In genomic region chr2:70890469-70891065, GRCh38 we compare ENCODE assay signal across 27 cellular contexts. TPM values are rescaled to one million over a fixed set of nuclear protein-coding genes. Genes with fewer than 3 reads are reported as not detected.
DNase-seq lines count a peak whose midpoint lies in the region; ATAC-seq, FAIRE-seq and TF ChIP-seq lines count a peak whose summit lies in the region.
"Had no signal": no experiment of that assay in that cellular context is flagged by ENCODE, and none has a peak within 500 bp of the region (broad histone marks: within the 10 kb centered on the region; RNA-seq: fewer than 3 reads in every experiment).

No MANE protein-coding gene starts in this region.

- H3K4me1 Mint-ChIP-seq in type B pancreatic cell (ENCODE audit: unreplicated experiment) = peaks cover 15% of the 10 kb centered on the region
- H3K4me1 Mint-ChIP-seq in effector memory CD8-positive, alpha-beta T cell (ENCODE audit: low read depth in 2 of 2) = peaks cover 25 to 27% of the 10 kb centered on the region in 2 donors

- no peak overlapping the region for H3K4ac ChIP-seq in H1 (replicated peaks; ENCODE audit: insufficient read length, low read depth, low read length)

- H3K56ac ChIP-seq in H1 (replicated peaks; ENCODE audit: insufficient read length, low read depth, low read length) = no peak overlapping the region

- WGBS in H1 (ENCODE audit: extremely low coverage in 1 of 2, insufficient coverage in 1 of 2, insufficient read length in 1 of 2, insufficient replicate concordance in 2 of 2, low coverage in 1 of 2, low lambda C conversion rate in 2 of 2, missing lambda C conversion rate in 1 of 2), 2 experiments = 53% methylated on average over 5 of the region's 5 CpGs; no CpG with 5 or more reads in 1 of the 2 experiments

- H3K18ac ChIP-seq in H1 (ENCODE audit: extremely low read depth, low read length) = no peak overlapping the region

- H3K36me3 ChIP-seq in H1 (ENCODE audit: control insufficient read depth in 2 of 4, insufficient read depth in 4 of 4, low read length in 3 of 4) = no peaks in the 10 kb centered on the region
- H3K36me3 ChIP-seq: heart left ventricle, neural progenitor cell had no signal

- intact Hi-C loops in cardiac septum (cut with DNase I) (no loop called here), Right ventricle myocardium superior (cut with DNase I) (no loop called here)

- CTCF ChIA-PET in H1 (lab: Charles Lee; ENCODE audit: partially characterized antibody) = interaction anchor here (1.0 to 4.2 kb wide), 9 partner anchors 16 to 70 kb away, joined by 3 to 29 read pairs (median 4); partner anchors contain the start of gene ATP6V1B1

- H4K20me1 ChIP-seq in H1 (replicated peaks in 1 of 2; ENCODE audit: control insufficient read depth in 1 of 2, insufficient read depth in 2 of 2, low read length in 2 of 2) = peaks cover 20 to 36% of the 10 kb centered on the region in 2 experiments

- H3K27me3 ChIP-seq in H1 (replicated peaks in 1 of 4; ENCODE audit: control insufficient read depth in 3 of 4, extremely low read depth in 1 of 4, insufficient read depth in 3 of 4, low read length in 3 of 4) = peaks cover 92 to 100% (median 97%) of the 10 kb centered on the region in 4 experiments

- H3K23me2 ChIP-seq in H1 (ENCODE audit: low read depth, low read length) = peaks cover 4% of the 10 kb centered on the region; the same call in 1 of the 2 replicates

- H2AFZ ChIP-seq in H1 (ENCODE audit: low read length) = no peak overlapping the region
- H2AFZ ChIP-seq: neural progenitor cell had no signal

- no peak for TF ChIP-seq POLR2A in H1 (IDR thresholded peaks at IDR 0.05; ENCODE audit: control extremely low read depth in 1 of 2, low read depth in 2 of 2, low read length in 2 of 2)

- DNase-seq in cardiac septum (ENCODE audit: low spot score) (peak; percentile 57), Right ventricle myocardium superior (no peak), HS-27A (ENCODE audit: low read depth) (peak; percentile 14), H1 (ENCODE audit: low read depth in 1 of 2, low spot score in 2 of 2) (no peak), type B pancreatic cell (ENCODE audit: extremely low spot score, unreplicated experiment) (peak; percentile 52), NCI-H345 (lab: John Stamatoyannopoulos, UW) (no peak), NCI-H2029 (lab: John Stamatoyannopoulos, UW) (no peak)
- DNase-seq in effector memory CD8-positive, alpha-beta T cell = no peak
- DNase-seq: activated CD4-positive, alpha-beta T cell treated with anti-CD3 and anti-CD28 coated beads for 1 hour; activated CD8-positive, alpha-beta memory T cell treated with anti-CD3 and anti-CD28 coated beads for 24 hours; activated effector memory CD4-positive, alpha-beta T cell treated with Interleukin-2 at 50 U/mL for 16 hours; anterior cingulate cortex; effector memory CD4-positive, alpha-beta T cell; heart left ventricle; left cardiac atrium; mammary epithelial cell; NCI-H1048; NCI-H187; NCI-H526 had no signal

- H3K27me3 Mint-ChIP-seq in type B pancreatic cell = peaks cover 99% of the 10 kb centered on the region
- peaks cover 69 to 96% of the 10 kb centered on the region in 2 donors for H3K27me3 Mint-ChIP-seq in effector memory CD8-positive, alpha-beta T cell

- H3K36me3 Mint-ChIP-seq in type B pancreatic cell = peaks cover 7% of the 10 kb centered on the region
- peaks cover 6% of the 10 kb centered on the region for H3K36me3 Mint-ChIP-seq in effector memory CD8-positive, alpha-beta T cell (ENCODE audit: insufficient read depth)
- H3K36me3 Mint-ChIP-seq: activated naive CD8-positive, alpha-beta T cell; neural progenitor cell had no signal

- H2BK20ac ChIP-seq in H1 (ENCODE audit: low read length) = no peak overlapping the region

- no peak overlapping the region for H2AK5ac ChIP-seq in H1 (ENCODE audit: low read depth, low read length)

- H2BK5ac ChIP-seq in H1 (ENCODE audit: low read depth, low read length) = no peak overlapping the region

- H3K9me3 ChIP-seq in H1 (ENCODE audit: insufficient read depth in 2 of 2, low read depth in 1 of 2, low read length in 1 of 2) = no peaks in the 10 kb centered on the region
- H3K9me3 ChIP-seq: A549, heart left ventricle had no signal

- H4K91ac ChIP-seq in H1 (replicated peaks; ENCODE audit: insufficient read length, low read length) = no peak overlapping the region

- H3K9ac ChIP-seq in H1 (replicated peaks in 1 of 4; ENCODE audit: extremely low read depth in 1 of 4, low read depth in 3 of 4, low read length in 3 of 4) = no peak overlapping the region
- H3K9ac ChIP-seq: neural progenitor cell had no signal

- H2BK120ac ChIP-seq in H1 (replicated peaks; ENCODE audit: low read depth, low read length) = no peak overlapping the region

- H3K4me3 Mint-ChIP-seq in type B pancreatic cell = peak overlapping the region; percentile 39
- no peak overlapping the region for H3K4me3 Mint-ChIP-seq in effector memory CD8-positive, alpha-beta T cell
- H3K4me3 Mint-ChIP-seq: activated naive CD8-positive, alpha-beta T cell; neural progenitor cell; stimulated activated naive CD8-positive, alpha-beta T cell treated with anti-CD3 and anti-CD28 coated beads, Interleukin-15, Interleukin-2, amounts not matched to agents 100 ng/mL and 50 ng/mL, for 24 hours; T-helper 1 cell treated with Interleukin-12 subunit alpha and Interleukin-12 subunit beta and Interleukin-4 antibody, amounts not matched to agents 30 μg/mL and 1 μg/mL, for 36 hours had no signal

- no peak for TF ChIP-seq RAD21 in H1 (IDR thresholded peaks at IDR 0.05 in 1 of 2, conservative IDR thresholded peaks at IDR 0.05 in 1 of 2; ENCODE audit: low read depth in 2 of 2, low read length in 2 of 2)

- TF ChIP-seq EP300 in H1 (IDR thresholded peaks at IDR 0.05; ENCODE audit: borderline replicate concordance in 1 of 2, low read depth in 2 of 2, low read length in 2 of 2) = no peak

- ATAC-seq in Right ventricle myocardium superior (ENCODE audit: poor library complexity) = no peak
- no peak for ATAC-seq in effector memory CD8-positive, alpha-beta T cell (replicated peaks)

- H3K4me1 ChIP-seq in H1 (replicated peaks in 1 of 4; ENCODE audit: control insufficient read depth in 3 of 4, insufficient read depth in 4 of 4, low read length in 3 of 4) = peaks cover 0 to 20% (median 6%) of the 10 kb centered on the region in 4 experiments; a peak in 5 of 7 replicates

- H3K4me3 ChIP-seq in H1 (ENCODE audit: extremely low read depth in 1 of 4, insufficient read depth in 2 of 4, low read depth in 3 of 4, low read length in 4 of 4) = no peak overlapping the region
- H3K4me3 ChIP-seq: A549, coronary artery, heart left ventricle, neural progenitor cell had no signal

- H4K8ac ChIP-seq in H1 (ENCODE audit: extremely low read depth, insufficient read depth, low read length) = no peak overlapping the region

- no peaks in the 10 kb centered on the region for H3K79me2 ChIP-seq in H1 (ENCODE audit: control insufficient read depth in 1 of 2, insufficient read depth in 2 of 2, low read length in 2 of 2)

- no peak overlapping the region for H3K27ac Mint-ChIP-seq in type B pancreatic cell
- no peak overlapping the region for H3K27ac Mint-ChIP-seq in effector memory CD8-positive, alpha-beta T cell
- H3K27ac Mint-ChIP-seq: activated naive CD8-positive, alpha-beta T cell; neural progenitor cell; stimulated activated naive CD8-positive, alpha-beta T cell treated with anti-CD3 and anti-CD28 coated beads, Interleukin-15, Interleukin-2, amounts not matched to agents 100 ng/mL and 50 ng/mL, for 24 hours; T-helper 1 cell treated with Interleukin-12 subunit alpha and Interleukin-12 subunit beta and Interleukin-4 antibody, amounts not matched to agents 30 μg/mL and 1 μg/mL, for 36 hours had no signal

- no peak for FAIRE-seq in H1 (lab: Jason Lieb, UNC)
- FAIRE-seq: A549, RCC 7860 had no signal

- H3K4me2 ChIP-seq in H1 (ENCODE audit: insufficient read depth in 1 of 2, low read depth in 2 of 2, low read length in 2 of 2) = no peak overlapping the region
- H3K4me2 ChIP-seq: A549, neural progenitor cell had no signal

- no peak overlapping the region for H3K23ac ChIP-seq in H1 (ENCODE audit: insufficient read length)

- no peaks in the 10 kb centered on the region for H3K9me3 Mint-ChIP-seq in type B pancreatic cell
- H3K9me3 Mint-ChIP-seq in effector memory CD8-positive, alpha-beta T cell = peaks cover 0 to 2% of the 10 kb centered on the region in 2 donors
- H3K9me3 Mint-ChIP-seq: stimulated activated naive CD8-positive, alpha-beta T cell treated with anti-CD3 and anti-CD28 coated beads, Interleukin-15, Interleukin-2, amounts not matched to agents 100 ng/mL and 50 ng/mL, for 24 hours; T-helper 1 cell treated with Interleukin-12 subunit alpha and Interleukin-12 subunit beta and Interleukin-4 antibody, amounts not matched to agents 30 μg/mL and 1 μg/mL, for 36 hours had no signal

- no peak overlapping the region for H3K27ac ChIP-seq in H1 (ENCODE audit: low read depth, low read length)
- H3K27ac ChIP-seq: A549, coronary artery, neural progenitor cell had no signal

- no peak overlapping the region for H3K14ac ChIP-seq in H1 (ENCODE audit: insufficient read length)

- TF ChIP-seq CTCF in H1 (IDR thresholded peaks at IDR 0.05; ENCODE audit: control extremely low read depth in 1 of 3, insufficient read depth in 1 of 3, low read depth in 1 of 3, low read length in 3 of 3) (no peak), type B pancreatic cell (conservative IDR thresholded peaks at IDR 0.05) (no peak)

- 0 out of 2 replicates have a peak overlapping the region, but pooled peaks have one; percentile 10 for H2BK15ac ChIP-seq in H1 (ENCODE audit: low read length)

- no peak overlapping the region for H4K5ac ChIP-seq in H1 (ENCODE audit: insufficient read length, low read depth, low read length)

- no peak overlapping the region for H2BK12ac ChIP-seq in H1 (ENCODE audit: low read depth, low read length)

- no peaks in the 10 kb centered on the region for H3K79me1 ChIP-seq in H1 (ENCODE audit: low read depth, low read length)

- POLR2A ChIA-PET in H1 (lab: Charles Lee; ENCODE audit: partially characterized antibody) = no interaction called here

RNA-seq across cellular contexts. Expression of gene VAX2, which starts 9.8 kb away (rescaled TPM):
- 0.27 TPM for total RNA-seq in cardiac septum
- 0.19 TPM for total RNA-seq in Right ventricle myocardium superior
- total RNA-seq in H1 (2021; fragmentation: NEBNext Ultra II Directional; extraction: Animal tissue kit (Norgen Biotek cat#: 25700)) = not detected in 2 replicates
- polyA plus RNA-seq in H1 (2011; rRNA removed) = not detected in 2 replicates
- 0.04 TPM for polyA plus RNA-seq in H1 (2011; cell fraction: cytosol; rRNA removed)
- polyA plus RNA-seq in H1 (2011; cell fraction: nucleus; rRNA removed) = 0.14 TPM
- not detected in 4 replicates for polyA plus RNA-seq in H1 (2012, experiment 1 of 2)
- not detected for polyA plus RNA-seq in H1 (2012, experiment 2 of 2)
- polyA plus RNA-seq in H1 (2013, experiment 1 of 2) = not detected
- polyA plus RNA-seq in H1 (2013, experiment 2 of 2) = not detected
- polyA minus RNA-seq in H1 (2011; rRNA and poly(A)+ RNA removed) = not detected in 2 replicates
- polyA minus RNA-seq in H1 (2011; cell fraction: cytosol; rRNA and poly(A)+ RNA removed) = not detected
- not detected for polyA minus RNA-seq in H1 (2011; cell fraction: nucleus; rRNA and poly(A)+ RNA removed)
- 1.2 and 1.3 TPM in 2 replicates for total RNA-seq in type B pancreatic cell (ENCODE audit: low replicate concordance)
- polyA plus RNA-seq: mammary epithelial cell had no signal

RNA-seq across cellular contexts. Expression of gene ATP6V1B1, which starts 45.1 kb away (rescaled TPM):
- total RNA-seq in cardiac septum (0.43 TPM), Right ventricle myocardium superior (0.43 TPM), type B pancreatic cell (ENCODE audit: low replicate concordance) (6.3 and 8.6 TPM in 2 replicates)
- total RNA-seq in H1 (2021; fragmentation: NEBNext Ultra II Directional; extraction: Animal tissue kit (Norgen Biotek cat#: 25700)) = not detected in 2 replicates
- polyA plus RNA-seq in H1 (2011; rRNA removed) = 0.17 TPM in 1 of 2 replicates, not detected in the other
- not detected for polyA plus RNA-seq in H1 (2011; cell fraction: cytosol; rRNA removed)
- 0.31 TPM for polyA plus RNA-seq in H1 (2011; cell fraction: nucleus; rRNA removed)
- 0.18 to 0.19 TPM in 2 of 4 replicates, not detected in the others for polyA plus RNA-seq in H1 (2012, experiment 1 of 2)
- not detected for polyA plus RNA-seq in H1 (2012, experiment 2 of 2)
- 0.04 TPM for polyA plus RNA-seq in H1 (2013, experiment 1 of 2)
- not detected for polyA plus RNA-seq in H1 (2013, experiment 2 of 2)
- not detected in 2 replicates for polyA minus RNA-seq in H1 (2011; rRNA and poly(A)+ RNA removed)
- polyA minus RNA-seq in H1 (2011; cell fraction: cytosol; rRNA and poly(A)+ RNA removed) = not detected
- not detected for polyA minus RNA-seq in H1 (2011; cell fraction: nucleus; rRNA and poly(A)+ RNA removed)

RNA-seq across cellular contexts. Expression of gene CD207, which starts 55.0 kb away (rescaled TPM):
- total RNA-seq in cardiac septum (0.16 TPM), Right ventricle myocardium superior (not detected), type B pancreatic cell (ENCODE audit: low replicate concordance) (not detected in 2 replicates)
- not detected in 2 replicates for total RNA-seq in H1 (2021; fragmentation: NEBNext Ultra II Directional; extraction: Animal tissue kit (Norgen Biotek cat#: 25700))
- polyA plus RNA-seq in H1 (2011; rRNA removed) = not detected in 2 replicates
- not detected for polyA plus RNA-seq in H1 (2011; cell fraction: cytosol; rRNA removed)
- polyA plus RNA-seq in H1 (2011; cell fraction: nucleus; rRNA removed) = not detected
- not detected in 4 replicates for polyA plus RNA-seq in H1 (2012, experiment 1 of 2)
- not detected for polyA plus RNA-seq in H1 (2012, experiment 2 of 2)
- polyA plus RNA-seq in H1 (2013, experiment 1 of 2) = not detected
- not detected for polyA plus RNA-seq in H1 (2013, experiment 2 of 2)
- polyA minus RNA-seq in H1 (2011; rRNA and poly(A)+ RNA removed) = not detected in 2 replicates
- not detected for polyA minus RNA-seq in H1 (2011; cell fraction: cytosol; rRNA and poly(A)+ RNA removed)
- polyA minus RNA-seq in H1 (2011; cell fraction: nucleus; rRNA and poly(A)+ RNA removed) = not detected
- total RNA-seq: mammary epithelial cell had no signal
- polyA plus RNA-seq: BJ, mammary epithelial cell had no signal

Comparison
In these comparisons a context has a peak if more than half of its experiments do, and no peak if none do; other contexts are left out.
1. DNase-seq: peak in cardiac septum (single experiment), HS-27A (single experiment) and type B pancreatic cell (single experiment); none in Right ventricle myocardium superior (single experiment), H1 (0 of 2), NCI-H345 (single experiment), effector memory CD8-positive, alpha-beta T cell (0 of 3) and NCI-H2029 (single experiment).